Comparison of ENCODE assay signal across 13 cellular contexts in the genomic region with DNA sequence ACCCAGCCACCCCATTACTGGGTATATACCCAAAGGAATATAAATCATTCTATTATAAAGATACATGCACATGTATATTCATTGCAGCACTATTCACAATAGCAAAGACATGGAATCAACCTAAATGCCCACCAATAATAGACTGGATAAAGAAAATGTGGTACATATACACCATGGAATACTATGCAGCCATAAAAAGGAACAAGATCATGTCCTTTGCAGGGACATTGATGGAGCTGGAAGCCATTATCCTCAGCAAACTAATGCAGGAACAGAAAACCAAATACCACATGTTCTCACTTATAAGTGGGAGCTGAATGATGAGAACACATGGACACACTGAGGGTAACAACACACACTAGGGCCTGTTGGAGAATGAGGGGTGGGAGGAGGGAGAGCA. TPM values are rescaled to one million over a fixed set of nuclear protein-coding genes. Genes with fewer than 3 reads are reported as not detected.
"Had no signal": no experiment of that assay in that cellular context is flagged by ENCODE, and none has a peak within 500 bp of the region (broad histone marks: within the 10 kb centered on the region; RNA-seq: fewer than 3 reads in every experiment).

No MANE protein-coding gene starts in this region.

RNA-seq across cellular contexts. Expression of gene MYOT, which starts 14.5 kb away (rescaled TPM):
- total RNA-seq: temporal lobe, upper lobe of left lung, upper lobe of right lung had no signal

RNA-seq across cellular contexts. Expression of gene PKD2L2, which starts 36.1 kb away (rescaled TPM):
- total RNA-seq: stomach, subcutaneous adipose tissue, suprapubic skin, thoracic aorta, thyroid gland, tibial nerve, transverse colon, upper lobe of left lung, upper lobe of right lung, ureter, uterus, vagina had no signal
- polyA plus RNA-seq: stomach had no signal
